In the genomic region with DNA sequence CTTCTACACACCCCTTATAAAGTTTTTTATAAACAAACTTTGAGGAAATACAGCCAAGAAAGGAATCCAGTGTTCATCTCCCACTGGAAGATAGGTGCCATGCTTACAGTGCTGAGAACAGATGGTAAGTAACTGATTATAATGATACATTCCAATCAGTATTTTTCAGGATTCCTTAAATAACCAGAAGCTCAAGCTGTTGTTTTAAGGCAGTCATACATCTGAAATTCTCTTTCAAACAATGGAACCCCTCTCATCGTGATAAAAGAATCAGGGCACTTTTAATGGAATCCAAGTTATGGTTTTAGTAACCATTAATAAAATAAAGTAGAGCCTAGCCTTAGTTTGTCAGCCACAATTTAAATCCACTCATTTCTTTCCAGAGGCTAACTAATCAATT, we compare ENCODE assay signal across 1 cellular context.
A peak's percentile ranks its signal among the peaks of the same experiment; 100 is the strongest.
TF ChIP-seq lines count a peak whose summit lies in the region.

No MANE protein-coding gene starts in this region.

TF ChIP-seq in K562, 482 proteins besides CTCF, POLR2A, EP300 and RAD21 (continued from another document and continues in another):
- no peak for TF ChIP-seq CUX1 (CRISPR knock-in tag; IDR thresholded peaks at IDR 0.05)
- no peak for TF ChIP-seq ZNF57 (CRISPR knock-in tag; IDR thresholded peaks at IDR 0.05)
- no peak for TF ChIP-seq NUFIP1 (IDR thresholded peaks at IDR 0.05; ENCODE audit: partially characterized antibody)
- TF ChIP-seq HLTF (IDR thresholded peaks at IDR 0.05): no peak
- no peak for TF ChIP-seq RERE (CRISPR knock-in tag; IDR thresholded peaks at IDR 0.05; ENCODE audit: borderline replicate concordance)
- TF ChIP-seq TCF3 (CRISPR knock-in tag; IDR thresholded peaks at IDR 0.05): peak; percentile 40; the same call in 1 of the 2 replicates
- TF ChIP-seq TEAD4 (IDR thresholded peaks at IDR 0.05; ENCODE audit: low read length): peak; percentile 74
- TF ChIP-seq TEAD4 (CRISPR knock-in tag; IDR thresholded peaks at IDR 0.05; ENCODE audit: borderline replicate concordance): no peak
- no peak for TF ChIP-seq PCBP2 (IDR thresholded peaks at IDR 0.05; ENCODE audit: low read depth, low read length, poor library complexity, severe bottlenecking)
- TF ChIP-seq CREB3L1 (IDR thresholded peaks at IDR 0.05; ENCODE audit: borderline replicate concordance, low read depth): no peak
- TF ChIP-seq, protein P1, sequence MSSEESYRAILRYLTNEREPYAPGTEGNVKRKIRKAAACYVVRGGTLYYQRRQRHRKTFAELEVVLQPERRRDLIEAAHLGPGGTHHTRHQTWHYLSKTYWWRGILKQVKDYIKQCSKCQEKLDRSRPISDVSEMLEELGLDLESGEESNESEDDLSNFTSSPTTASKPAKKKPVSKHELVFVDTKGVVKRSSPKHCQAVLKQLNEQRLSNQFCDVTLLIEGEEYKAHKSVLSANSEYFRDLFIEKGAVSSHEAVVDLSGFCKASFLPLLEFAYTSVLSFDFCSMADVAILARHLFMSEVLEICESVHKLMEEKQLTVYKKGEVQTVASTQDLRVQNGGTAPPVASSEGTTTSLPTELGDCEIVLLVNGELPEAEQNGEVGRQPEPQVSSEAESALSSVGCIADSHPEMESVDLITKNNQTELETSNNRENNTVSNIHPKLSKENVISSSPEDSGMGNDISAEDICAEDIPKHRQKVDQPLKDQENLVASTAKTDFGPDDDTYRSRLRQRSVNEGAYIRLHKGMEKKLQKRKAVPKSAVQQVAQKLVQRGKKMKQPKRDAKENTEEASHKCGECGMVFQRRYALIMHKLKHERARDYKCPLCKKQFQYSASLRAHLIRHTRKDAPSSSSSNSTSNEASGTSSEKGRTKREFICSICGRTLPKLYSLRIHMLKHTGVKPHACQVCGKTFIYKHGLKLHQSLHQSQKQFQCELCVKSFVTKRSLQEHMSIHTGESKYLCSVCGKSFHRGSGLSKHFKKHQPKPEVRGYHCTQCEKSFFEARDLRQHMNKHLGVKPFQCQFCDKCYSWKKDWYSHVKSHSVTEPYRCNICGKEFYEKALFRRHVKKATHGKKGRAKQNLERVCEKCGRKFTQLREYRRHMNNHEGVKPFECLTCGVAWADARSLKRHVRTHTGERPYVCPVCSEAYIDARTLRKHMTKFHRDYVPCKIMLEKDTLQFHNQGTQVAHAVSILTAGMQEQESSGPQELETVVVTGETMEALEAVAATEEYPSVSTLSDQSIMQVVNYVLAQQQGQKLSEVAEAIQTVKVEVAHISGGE (CRISPR knock-in tag; IDR thresholded peaks at IDR 0.05): 0 out of 6 replicates have a peak, but pooled peaks of 1 of the 3 experiments have one; percentile 26
- TF ChIP-seq SIRT6 (IDR thresholded peaks at IDR 0.05; ENCODE audit: low read depth, low read length): no peak
- TF ChIP-seq ZMIZ1 (IDR thresholded peaks at IDR 0.05; ENCODE audit: low read depth in 2 of 2, low read length in 2 of 2): no peak
- TF ChIP-seq PTTG1 (tag; IDR thresholded peaks at IDR 0.05; ENCODE audit: low read depth): no peak
- no peak for TF ChIP-seq ZNF24 (IDR thresholded peaks at IDR 0.05)
- TF ChIP-seq ETS1 (conservative IDR thresholded peaks at IDR 0.05; ENCODE audit: control insufficient read depth, low read depth, low read length): no peak
- TF ChIP-seq ARID1B (IDR thresholded peaks at IDR 0.05): peak; percentile 48
- no peak for TF ChIP-seq ZSCAN29 (IDR thresholded peaks at IDR 0.05)
- no peak for TF ChIP-seq ZNF445 (CRISPR knock-in tag; IDR thresholded peaks at IDR 0.05; ENCODE audit: low read depth)
- TF ChIP-seq CBFA2T3 (IDR thresholded peaks at IDR 0.05): peak; percentile 76
- no peak for TF ChIP-seq GATAD2A (IDR thresholded peaks at IDR 0.05)
- TF ChIP-seq HIVEP1 (CRISPR knock-in tag; IDR thresholded peaks at IDR 0.05): no peak
- TF ChIP-seq CCNT2 (IDR thresholded peaks at IDR 0.05; ENCODE audit: borderline replicate concordance, extremely low read depth, insufficient read length, low read depth, low read length): no peak
- TF ChIP-seq KDM4B (IDR thresholded peaks at IDR 0.05; ENCODE audit: borderline replicate concordance in 2 of 2, low read depth in 1 of 2): no peak
- TF ChIP-seq ZNF589 (CRISPR knock-in tag; IDR thresholded peaks at IDR 0.05; ENCODE audit: low read depth): no peak
- 0 out of 4 replicates have a peak, but pooled peaks of 1 of the 2 experiments have one; percentile 7 for TF ChIP-seq KDM1A (IDR thresholded peaks at IDR 0.05)
- TF ChIP-seq CHD2 (IDR thresholded peaks at IDR 0.05; ENCODE audit: low read depth, low read length): no peak
- TF ChIP-seq, protein P2, sequence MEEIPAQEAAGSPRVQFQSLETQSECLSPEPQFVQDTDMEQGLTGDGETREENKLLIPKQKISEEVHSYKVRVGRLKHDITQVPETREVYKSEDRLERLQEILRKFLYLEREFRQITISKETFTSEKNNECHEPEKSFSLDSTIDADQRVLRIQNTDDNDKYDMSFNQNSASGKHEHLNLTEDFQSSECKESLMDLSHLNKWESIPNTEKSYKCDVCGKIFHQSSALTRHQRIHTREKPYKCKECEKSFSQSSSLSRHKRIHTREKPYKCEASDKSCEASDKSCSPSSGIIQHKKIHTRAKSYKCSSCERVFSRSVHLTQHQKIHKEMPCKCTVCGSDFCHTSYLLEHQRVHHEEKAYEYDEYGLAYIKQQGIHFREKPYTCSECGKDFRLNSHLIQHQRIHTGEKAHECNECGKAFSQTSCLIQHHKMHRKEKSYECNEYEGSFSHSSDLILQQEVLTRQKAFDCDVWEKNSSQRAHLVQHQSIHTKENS (CRISPR knock-in tag; IDR thresholded peaks at IDR 0.05): no peak
- TF ChIP-seq HSF4 (CRISPR knock-in tag; IDR thresholded peaks at IDR 0.05; ENCODE audit: borderline replicate concordance): no peak
- no peak for TF ChIP-seq HMGN3 (IDR thresholded peaks at IDR 0.05; ENCODE audit: borderline replicate concordance, extremely low read depth, insufficient read length, low read depth, low read length)
- no peak for TF ChIP-seq RBFOX2 (IDR thresholded peaks at IDR 0.05; ENCODE audit: low read depth, low read length)
